In genomic region chr6:558089-558488, GRCh38 we compare ENCODE assay signal across 12 cellular contexts.
DNase-seq lines count a peak whose midpoint lies in the region; ATAC-seq, FAIRE-seq and TF ChIP-seq lines count a peak whose summit lies in the region.
"Had no signal": no experiment of that assay in that cellular context is flagged by ENCODE, and none has a peak within 500 bp of the region (broad histone marks: within the 10 kb centered on the region; RNA-seq: fewer than 3 reads in every experiment).

No MANE protein-coding gene starts in this region.

- DNase-seq in AG08395 (ENCODE audit: low spot score) (peak; percentile 6), EH (ENCODE audit: low read depth) (peak; percentile 10), Panc1 (ENCODE audit: low read depth, low spot score) (no peak), iPS-NIHi7 (ENCODE audit: extremely low spot score) (no peak), activated gamma-delta T cell (lab: John Stamatoyannopoulos, UW) (no peak)
- DNase-seq: activated gamma-delta T cell treated with Interleukin-2 at 50 U/mL for 16 hours, erythroblast, NCI-H524 treated with DMSO at 0.1 percent for 48 hours, T-helper 9 cell had no signal

- no peak overlapping the region for H3K4me3 ChIP-seq in Panc1 (ENCODE audit: low read depth in 2 of 2, low read length in 2 of 2)

- in situ Hi-C loops in Panc1 (cut with HindIII; ENCODE audit: low pct_unique_long_range_greater_than_20kb, low sequenced_read_pairs) = no loop called here

- no TSS peak for BruUV-seq in Panc1 (replicated peaks; lab: Mats Ljungman, UMichigan)

- peak; percentile 30; the same call in 1 of the 2 replicates for TF ChIP-seq CTCF in Panc1 (IDR thresholded peaks at IDR 0.05)

- no peaks in the 10 kb centered on the region for H3K4me1 ChIP-seq in Panc1 (ENCODE audit: control insufficient read depth, insufficient read depth, low read length)

- no peak overlapping the region for H3K27ac ChIP-seq in Panc1 (ENCODE audit: low read length)

- intact Hi-C loops in Panc1 (cut with micrococcal nuclease; ENCODE audit: unreplicated experiment) = no loop called here

- CTCF ChIA-PET in Panc1 (lab: Charles Lee) = no interaction called here

- POLR2A ChIA-PET in Panc1 (lab: Charles Lee) = no interaction called here

- H3K36me3 ChIP-seq in Panc1 (ENCODE audit: control insufficient read depth, insufficient read depth, low read length) = peaks cover 8% of the 10 kb centered on the region; the same call in 1 of the 2 replicates

- no peaks in the 10 kb centered on the region for H3K9me3 ChIP-seq in Panc1 (ENCODE audit: control insufficient read depth, insufficient read depth, low read depth, low read length)

- no peaks in the 10 kb centered on the region for H3K27me3 ChIP-seq in Panc1 (ENCODE audit: control insufficient read depth, insufficient read depth, low read length)

- FAIRE-seq in endometrium (lab: Jason Lieb, UNC) = peak; percentile 69

- ATAC-seq in Panc1 (no peak), GM18502 (IDR thresholded peaks at IDR 0.05; ENCODE audit: poor library complexity, unreplicated experiment) (no peak), HG03520 (IDR thresholded peaks at IDR 0.05; ENCODE audit: unreplicated experiment) (no peak)

Comparison
In these comparisons a context has a peak if more than half of its experiments do, and no peak if none do; other contexts are left out.
1. DNase-seq: peak in AG08395 (single experiment) and EH (single experiment); none in Panc1 (single experiment), iPS-NIHi7 (single experiment) and activated gamma-delta T cell (single experiment).